ENCODE assay signal across 25 cellular contexts in genomic region chr2:16817305-16818202, GRCh38.
"Had no signal": no experiment of that assay in that cellular context is flagged by ENCODE, and none has a peak within 500 bp of the region (broad histone marks: within the 10 kb centered on the region; RNA-seq: fewer than 3 reads in every experiment).

No MANE protein-coding gene starts in this region.

- H3K27me3 ChIP-seq: Peyer's patch had no signal

- H3K27me3 Mint-ChIP-seq: activated CD4-positive, alpha-beta memory T cell treated with anti-CD3 and anti-CD28 coated beads for 36 hours; activated CD4-positive, alpha-beta T cell treated with anti-CD3 and anti-CD28 coated beads, Interleukin-2, amount 10 ng/mL, durations not matched to agents 7 days and 5 days; activated naive CD8-positive, alpha-beta T cell; activated T-helper 17 cell treated with anti-CD3 and anti-CD28 coated beads, Interleukin-2, amount 50 U/mL, for 72 hours; brain; T-cell had no signal

- H3K9me3 ChIP-seq: Peyer's patch had no signal

- DNase-seq: activated CD4-positive, alpha-beta memory T cell treated with anti-CD3 and anti-CD28 coated beads for 36 hours; activated CD4-positive, alpha-beta T cell treated with anti-CD3 and anti-CD28 coated beads, Interleukin-2, amount 10 ng/mL, durations not matched to agents 7 days and 5 days; activated CD4-positive, CD25-positive, alpha-beta regulatory T cell; activated gamma-delta T cell; activated naive CD4-positive, alpha-beta T cell treated with anti-CD3 and anti-CD28 coated beads for 36 hours; activated T-cell treated with anti-CD3 and anti-CD28 coated beads for 4 hours; activated T-cell treated with anti-CD3 and anti-CD28 coated beads, Interleukin-2, amount 50 U/mL, for 48 hours; amygdala; Kasumi-1; KBM-7; MV-4-11; NCI-H1092 treated with DMSO at 0.1 percent for 48 hours; NCI-H1436 treated with DMSO at 0.1 percent for 48 hours; NCI-H187; NCI-H2081; NCI-H510A treated with DMSO at 0.1 percent for 48 hours; NCI-H69; Peyer's patch; SHP77; T-cell; T-helper 2 cell; T1000 had no signal

- ATAC-seq: activated T-helper 17 cell treated with anti-CD3 and anti-CD28 coated beads, Interleukin-2, amount 50 U/mL, for 72 hours; T-cell had no signal

- H3K9me3 Mint-ChIP-seq: activated CD4-positive, alpha-beta memory T cell treated with anti-CD3 and anti-CD28 coated beads for 36 hours; activated CD4-positive, alpha-beta T cell treated with anti-CD3 and anti-CD28 coated beads, Interleukin-2, amount 10 ng/mL, durations not matched to agents 7 days and 5 days; activated naive CD4-positive, alpha-beta T cell treated with anti-CD3 and anti-CD28 coated beads for 36 hours; activated T-helper 17 cell treated with anti-CD3 and anti-CD28 coated beads, Interleukin-2, amount 50 U/mL, for 72 hours; brain; T-cell had no signal

- H3K36me3 ChIP-seq: Peyer's patch had no signal

- H3K4me3 Mint-ChIP-seq: activated CD4-positive, alpha-beta memory T cell treated with anti-CD3 and anti-CD28 coated beads for 36 hours; activated CD4-positive, alpha-beta T cell treated with anti-CD3 and anti-CD28 coated beads, Interleukin-2, amount 10 ng/mL, durations not matched to agents 7 days and 5 days; activated naive CD4-positive, alpha-beta T cell treated with anti-CD3 and anti-CD28 coated beads for 36 hours; activated naive CD8-positive, alpha-beta T cell; activated T-helper 17 cell treated with anti-CD3 and anti-CD28 coated beads, Interleukin-2, amount 50 U/mL, for 72 hours; brain; T-cell had no signal

- H3K27ac ChIP-seq: Peyer's patch had no signal

- H3K4me3 ChIP-seq: Peyer's patch had no signal

- H3K27ac Mint-ChIP-seq: activated CD4-positive, alpha-beta memory T cell treated with anti-CD3 and anti-CD28 coated beads for 36 hours; activated CD4-positive, alpha-beta T cell treated with anti-CD3 and anti-CD28 coated beads, Interleukin-2, amount 10 ng/mL, durations not matched to agents 7 days and 5 days; activated naive CD4-positive, alpha-beta T cell treated with anti-CD3 and anti-CD28 coated beads for 36 hours; activated naive CD8-positive, alpha-beta T cell; activated T-helper 17 cell treated with anti-CD3 and anti-CD28 coated beads, Interleukin-2, amount 50 U/mL, for 72 hours; brain; T-cell had no signal

- H3K4me1 ChIP-seq: Peyer's patch had no signal

- H3K4me1 Mint-ChIP-seq: activated CD4-positive, alpha-beta T cell treated with anti-CD3 and anti-CD28 coated beads, Interleukin-2, amount 10 ng/mL, durations not matched to agents 7 days and 5 days; activated T-helper 17 cell treated with anti-CD3 and anti-CD28 coated beads, Interleukin-2, amount 50 U/mL, for 72 hours; brain; T-cell had no signal

- H3K36me3 Mint-ChIP-seq: activated CD4-positive, alpha-beta memory T cell treated with anti-CD3 and anti-CD28 coated beads for 36 hours; activated naive CD8-positive, alpha-beta T cell; brain; T-cell had no signal
